In the genomic region with DNA sequence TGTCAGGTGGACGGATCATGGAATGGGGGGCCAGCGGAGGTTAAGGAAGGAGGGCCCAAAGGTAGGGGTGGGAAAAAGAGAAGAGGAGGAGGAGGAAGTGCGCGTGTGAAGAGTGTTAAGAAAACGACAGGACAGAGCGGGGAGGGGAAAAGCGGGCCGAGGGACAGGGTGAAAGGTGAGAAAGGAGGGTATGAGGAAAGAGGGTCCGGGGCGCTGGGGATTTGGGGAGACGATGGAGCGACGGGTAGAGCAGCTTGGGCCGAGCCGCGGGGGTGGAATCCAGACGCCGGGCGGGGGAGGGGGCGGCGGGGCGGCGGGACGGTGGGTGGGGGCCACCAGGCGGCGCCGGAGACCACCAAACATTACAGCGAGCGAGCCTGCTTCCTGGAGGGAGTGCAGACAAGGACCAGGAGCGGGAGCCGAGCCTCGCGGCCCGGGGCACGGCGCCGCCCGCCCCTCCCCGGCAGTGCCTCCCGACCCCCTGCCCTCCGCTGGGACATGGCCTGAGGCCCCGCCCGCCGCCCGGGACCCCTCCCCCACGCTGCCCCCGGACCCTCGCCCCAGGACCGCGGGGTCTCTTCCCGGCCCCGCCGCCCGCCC, we compare ENCODE assay signal across 8 cellular contexts. TPM values are rescaled to one million over a fixed set of nuclear protein-coding genes. Genes with fewer than 3 reads are reported as not detected.
A peak's percentile ranks its signal among the peaks of the same experiment; 100 is the strongest.
DNase-seq lines count a peak whose midpoint lies in the region; ATAC-seq, FAIRE-seq and TF ChIP-seq lines count a peak whose summit lies in the region.
"Not testable (repeated sequence)": the region's sequence is repeated elsewhere in the genome, so short reads cannot be mapped to it uniquely, and the experiment has no call there.

No MANE protein-coding gene starts in this region.

- H4K5ac ChIP-seq in H9 (ENCODE audit: insufficient read length, low read depth, low read length): not testable (repeated sequence)

- TF ChIP-seq EP300 in transverse colon (IDR thresholded peaks at IDR 0.05; ENCODE audit: low read depth): not testable (repeated sequence)

- H3K4me3 Mint-ChIP-seq in H9: peak overlapping the region; percentile 79 to 91

- ATAC-seq in GM18502 (IDR thresholded peaks at IDR 0.05; ENCODE audit: poor library complexity, unreplicated experiment): peak; percentile 10
- peak; percentile 8 for ATAC-seq in HG03457 (IDR thresholded peaks at IDR 0.05; ENCODE audit: unreplicated experiment)
- ATAC-seq in right cardiac atrium: peak; percentile 22 to 42

- not testable (repeated sequence) for H3K23me2 ChIP-seq in H9 (ENCODE audit: insufficient read length, low read depth, low read length, poor library complexity, severe bottlenecking)

- H2BK5ac ChIP-seq in H9 (ENCODE audit: insufficient read length, low read length): not testable (repeated sequence)

- H4K8ac ChIP-seq in H9 (replicated peaks; ENCODE audit: insufficient read length, low read depth, low read length): not testable (repeated sequence)

- not testable (repeated sequence) for TF ChIP-seq POLR2A in transverse colon (IDR thresholded peaks at IDR 0.05)

- in situ Hi-C loops in transverse colon (cut with MboI; ENCODE audit: low pct_ligation_motif_present in 1 of 4, low pct_unique_long_range_greater_than_20kb in 1 of 4, low sequenced_read_pairs in 3 of 4): not testable (repeated sequence)

- H3K9ac ChIP-seq in H9 (ENCODE audit: extremely low read depth, insufficient read length, low read length): not testable (repeated sequence)

- H3K4me2 ChIP-seq in H9 (ENCODE audit: insufficient read depth, insufficient read length, low read length); osteoblast (ENCODE audit: insufficient read depth, low read length): not testable (repeated sequence)

- intact Hi-C loops in right cardiac atrium (cut with DNase I); transverse colon (cut with DNase I; ENCODE audit: low total_unique reads): not testable (repeated sequence)

- not testable (repeated sequence) for H3K9me3 ChIP-seq in H9 (ENCODE audit: control insufficient read depth, low read depth, low read length); right cardiac atrium (ENCODE audit: control insufficient read depth, low read length); osteoblast (ENCODE audit: low read depth, low read length); transverse colon

- H3K27ac ChIP-seq in H9 (ENCODE audit: insufficient read length, low read depth, low read length); osteoblast (ENCODE audit: low read depth, low read length): not testable (repeated sequence)
- peak overlapping the region; percentile 70 for H3K27ac ChIP-seq in VCaP
- H3K27ac ChIP-seq in right cardiac atrium (ENCODE audit: low read length): peak overlapping the region; percentile 30
- peak overlapping the region; percentile 86 to 93 (median 92) for H3K27ac ChIP-seq in transverse colon

- H4K91ac ChIP-seq in H9 (ENCODE audit: insufficient read length, low read depth, low read length): not testable (repeated sequence)

- not testable (repeated sequence) for H3K9me3 Mint-ChIP-seq in H9

- H3K4me1 Mint-ChIP-seq in H9: not testable (repeated sequence)

- not testable (repeated sequence) for H2BK12ac ChIP-seq in H9 (ENCODE audit: insufficient read length, low read depth, low read length)

- H3K27me3 Mint-ChIP-seq in H9 (ENCODE audit: low read depth): not testable (repeated sequence)

- H3K4me3 ChIP-seq in bronchial epithelial cell (ENCODE audit: low read depth, low read length) (peak overlapping the region; percentile 49), right cardiac atrium (ENCODE audit: low read length) (peak overlapping the region; percentile 43), osteoblast (ENCODE audit: insufficient read depth, low read length) (peak overlapping the region; percentile 72), transverse colon (peak overlapping the region in 3 of 4 donors; percentile 46 to 73 (median 54))

- not testable (repeated sequence) for H3K4ac ChIP-seq in H9 (ENCODE audit: low read depth, low read length)

- no CpG with 5 or more reads among the region's 54 CpGs for WGBS in H9 (ENCODE audit: extremely low coverage, insufficient read length, low lambda C conversion rate)
- 0% methylated on average over 12 of the region's 54 CpGs for WGBS in right cardiac atrium
- WGBS in transverse colon (ENCODE audit: low coverage in 1 of 2), 2 donors: 0% methylated on average over 13 of the region's 54 CpGs; no CpG with 5 or more reads in 1 of the 2 donors

- H3K27ac Mint-ChIP-seq in H9: not testable (repeated sequence)

- FAIRE-seq in bronchial epithelial cell (lab: Jason Lieb, UNC): not testable (repeated sequence)

- H3K36me3 Mint-ChIP-seq in H9 (ENCODE audit: insufficient read depth in 1 of 3, low read depth in 3 of 3): not testable (repeated sequence)

- H3K18ac ChIP-seq in H9 (ENCODE audit: insufficient read length, low read depth, low read length): not testable (repeated sequence)

- H3K79me2 ChIP-seq in H9 (ENCODE audit: insufficient read depth, low read length): not testable (repeated sequence)
- H3K79me2 ChIP-seq in osteoblast (ENCODE audit: insufficient read depth, low read length): peaks cover 19% of the 10 kb centered on the region

- not testable (repeated sequence) for H2BK20ac ChIP-seq in H9 (ENCODE audit: low read depth, low read length, poor library complexity, severe bottlenecking)

- not testable (repeated sequence) for H3K36me3 ChIP-seq in bronchial epithelial cell (ENCODE audit: control insufficient read depth, insufficient read depth, low read length); osteoblast (ENCODE audit: insufficient read depth, low read length); transverse colon

- not testable (repeated sequence) for H2BK120ac ChIP-seq in H9 (ENCODE audit: low read depth, low read length, poor library complexity, severe bottlenecking)

- not testable (repeated sequence) for H3K79me1 ChIP-seq in H9 (ENCODE audit: insufficient read depth, low read depth, low read length, poor library complexity, severe bottlenecking)

- H3T11ph ChIP-seq in H9 (ENCODE audit: low read length): not testable (repeated sequence)

- H2BK15ac ChIP-seq in H9 (ENCODE audit: low read depth, low read length): not testable (repeated sequence)

- H2AK5ac ChIP-seq in H9 (ENCODE audit: insufficient read length, low read length): not testable (repeated sequence)

- not testable (repeated sequence) for TF ChIP-seq CTCF in H9 (conservative IDR thresholded peaks at IDR 0.05); VCaP (conservative IDR thresholded peaks at IDR 0.05); bronchial epithelial cell (IDR thresholded peaks at IDR 0.05; ENCODE audit: insufficient read depth, low read length, severe bottlenecking); osteoblast (IDR thresholded peaks at IDR 0.05; ENCODE audit: extremely low read depth, low read depth, low read length); transverse colon (IDR thresholded peaks at IDR 0.05)

- H2AFZ ChIP-seq in H9 (ENCODE audit: low read length); osteoblast (ENCODE audit: low read length): not testable (repeated sequence)

- H3K14ac ChIP-seq in H9 (ENCODE audit: insufficient read depth, low read length): not testable (repeated sequence)

- not testable (repeated sequence) for H3K27me3 ChIP-seq in H9 (ENCODE audit: insufficient read depth, low read length); bronchial epithelial cell (ENCODE audit: control insufficient read depth, insufficient read depth, low read length); right cardiac atrium (ENCODE audit: control insufficient read depth, insufficient read depth); osteoblast (ENCODE audit: insufficient read depth, low read length); transverse colon

- not testable (repeated sequence) for H3K23ac ChIP-seq in H9 (ENCODE audit: insufficient read length, low read depth, low read length)

- DNase-seq in H9; bronchial epithelial cell (ENCODE audit: low read depth); osteoblast (ENCODE audit: insufficient read length, low spot score, missing footprints): not testable (repeated sequence)
- DNase-seq in right cardiac atrium (peak in 2 of 3 donors; percentile 45 to 64), transverse colon (peak; percentile 33)

- H4K20me1 ChIP-seq in H9 (ENCODE audit: control insufficient read depth, insufficient read depth, insufficient read length); osteoblast (ENCODE audit: insufficient read depth, low read length): not testable (repeated sequence)

- H3K56ac ChIP-seq in H9 (ENCODE audit: insufficient read length, low read depth, low read length): not testable (repeated sequence)

- not testable (repeated sequence) for H3K4me1 ChIP-seq in H9 (ENCODE audit: insufficient read depth, low read length); right cardiac atrium (ENCODE audit: control insufficient read depth, insufficient read depth, low read length); osteoblast (ENCODE audit: insufficient read depth, low read length)
- peaks cover 4 to 20% (median 7%) of the 10 kb centered on the region in 4 donors for H3K4me1 ChIP-seq in transverse colon

RNA-seq across cellular contexts. Expression of a gene that starts 15.9 kb away (rescaled TPM):
- total RNA-seq in H9 (2021) (2.3 and 3.5 TPM in 2 replicates), bronchial epithelial cell (2.4 and 6.1 TPM in 2 replicates), right cardiac atrium (1 to 10 TPM; 4.8 to 7.0 (median 6.0) TPM), osteoblast (1.5 and 1.8 TPM in 2 replicates), transverse colon (10 to 100 TPM in 1 of 4 donors, 1 to 10 TPM in 3; 4.0 to 49.0 (median 4.6) TPM)
- 9.8 TPM for polyA plus RNA-seq in right cardiac atrium
